Comparison of ENCODE assay signal across 8 cellular contexts in genomic region chr5:128213340-128213739, GRCh38.
A peak's percentile ranks its signal among the peaks of the same experiment; 100 is the strongest.
DNase-seq lines count a peak whose midpoint lies in the region; ATAC-seq and TF ChIP-seq lines count a peak whose summit lies in the region.

No MANE protein-coding gene starts in this region.

- H3K27me3 ChIP-seq in gastroesophageal sphincter, result no peaks in the 10 kb centered on the region

- TF ChIP-seq POLR2A in gastroesophageal sphincter (IDR thresholded peaks at IDR 0.05), result no peak

- peaks cover 2% of the 10 kb centered on the region for H3K27me3 Mint-ChIP-seq in activated CD4-positive, alpha-beta memory T cell treated with anti-CD3 and anti-CD28 coated beads, Interleukin-2, amount 10 ng/mL, durations not matched to agents 7 days and 5 days

- 0 to 5% methylated on average over 3 to 4 of the region's 4 CpGs for WGBS in gastroesophageal sphincter (ENCODE audit: low coverage in 1 of 2), 2 donors

- ATAC-seq in HG02678 (IDR thresholded peaks at IDR 0.05; ENCODE audit: unreplicated experiment) (peak; percentile 66), gastroesophageal sphincter (no peak)

- H3K4me3 Mint-ChIP-seq in activated CD4-positive, alpha-beta memory T cell treated with anti-CD3 and anti-CD28 coated beads, Interleukin-2, amount 10 ng/mL, durations not matched to agents 7 days and 5 days, result no peak overlapping the region

- TF ChIP-seq EP300 in gastroesophageal sphincter (IDR thresholded peaks at IDR 0.05), result no peak

- no peak overlapping the region for H3K27ac ChIP-seq in gastroesophageal sphincter

- no peak overlapping the region for H3K27ac Mint-ChIP-seq in activated CD4-positive, alpha-beta memory T cell treated with anti-CD3 and anti-CD28 coated beads, Interleukin-2, amount 10 ng/mL, durations not matched to agents 7 days and 5 days

- no peaks in the 10 kb centered on the region for H3K9me3 ChIP-seq in gastroesophageal sphincter

- H3K9me3 Mint-ChIP-seq in activated CD4-positive, alpha-beta memory T cell treated with anti-CD3 and anti-CD28 coated beads, Interleukin-2, amount 10 ng/mL, durations not matched to agents 7 days and 5 days, result no peaks in the 10 kb centered on the region

- no peak overlapping the region for H3K4me3 ChIP-seq in gastroesophageal sphincter

- POLR2A ChIA-PET in activated CD4-positive, alpha-beta memory T cell treated with anti-CD3 and anti-CD28 coated beads, Interleukin-2, amount 10 ng/mL, durations not matched to agents 7 days and 5 days (lab: Charles Lee), result no interaction called here

- no peaks in the 10 kb centered on the region for H3K36me3 Mint-ChIP-seq in activated CD4-positive, alpha-beta memory T cell treated with anti-CD3 and anti-CD28 coated beads, Interleukin-2, amount 10 ng/mL, durations not matched to agents 7 days and 5 days (ENCODE audit: low read depth)

- H3K4me1 ChIP-seq in gastroesophageal sphincter, result peaks cover 0 to 6% (median 0%) of the 10 kb centered on the region in 3 donors

- no peaks in the 10 kb centered on the region for H3K36me3 ChIP-seq in gastroesophageal sphincter

- CTCF ChIA-PET in activated CD4-positive, alpha-beta memory T cell treated with anti-CD3 and anti-CD28 coated beads, Interleukin-2, amount 10 ng/mL, durations not matched to agents 7 days and 5 days (lab: Charles Lee), result interaction anchor here (1.0 to 4.7 kb wide), 2 partner anchors 13 to 462 kb away, joined by 3 to 13 read pairs; no protein-coding TSS in a partner anchor

- peak; percentile 48 for DNase-seq in stimulated activated CD4-positive, alpha-beta T cell treated with anti-CD3 and anti-CD28 coated beads, Interleukin-15, amount 100 ng/mL, for 24 hours
- DNase-seq in stimulated activated CD4-positive, alpha-beta T cell treated with anti-CD3 and anti-CD28 coated beads, Interleukin-12 subunit alpha, Interleukin-12 subunit beta, amount 100 ng/mL, for 4 hours, result no peak
- peak; percentile 10 for DNase-seq in NCI-H2227 treated with DMSO at 0.1 percent for 48 hours (lab: John Stamatoyannopoulos, UW)
- DNase-seq in activated CD4-positive, alpha-beta memory T cell treated with anti-CD3 and anti-CD28 coated beads, Interleukin-2, amount 10 ng/mL, durations not matched to agents 7 days and 5 days, result peak; percentile 48
- DNase-seq in pulmonary artery endothelial cell (ENCODE audit: low read depth, low spot score), result peak; percentile 33
- DNase-seq in activated effector memory CD4-positive, alpha-beta T cell treated with Interleukin-2 at 50 U/mL for 16 hours, result no peak

- peak; percentile 62 to 77 (median 74) for TF ChIP-seq CTCF in gastroesophageal sphincter (IDR thresholded peaks at IDR 0.05)

- H3K4me1 Mint-ChIP-seq in activated CD4-positive, alpha-beta memory T cell treated with anti-CD3 and anti-CD28 coated beads, Interleukin-2, amount 10 ng/mL, durations not matched to agents 7 days and 5 days, result no peaks in the 10 kb centered on the region

Comparison
In these comparisons a context has a peak if more than half of its experiments do, and no peak if none do; other contexts are left out.
1. DNase-seq: peak in stimulated activated CD4-positive, alpha-beta T cell treated with anti-CD3 and anti-CD28 coated beads, Interleukin-15, amount 100 ng/mL, for 24 hours (single experiment), NCI-H2227 treated with DMSO at 0.1 percent for 48 hours (single experiment), activated CD4-positive, alpha-beta memory T cell treated with anti-CD3 and anti-CD28 coated beads, Interleukin-2, amount 10 ng/mL, durations not matched to agents 7 days and 5 days (single experiment) and pulmonary artery endothelial cell (single experiment); none in stimulated activated CD4-positive, alpha-beta T cell treated with anti-CD3 and anti-CD28 coated beads, Interleukin-12 subunit alpha, Interleukin-12 subunit beta, amount 100 ng/mL, for 4 hours (single experiment) and activated effector memory CD4-positive, alpha-beta T cell treated with Interleukin-2 at 50 U/mL for 16 hours (single experiment).